Comparison of ENCODE assay signal across 9 cellular contexts in genomic region chr4:147822128-147822527, GRCh38.
A peak's percentile ranks its signal among the peaks of the same experiment; 100 is the strongest.
DNase-seq lines count a peak whose midpoint lies in the region; ATAC-seq and TF ChIP-seq lines count a peak whose summit lies in the region.
"Had no signal": no experiment of that assay in that cellular context is flagged by ENCODE, and none has a peak within 500 bp of the region (broad histone marks: within the 10 kb centered on the region; RNA-seq: fewer than 3 reads in every experiment).

No MANE protein-coding gene starts in this region.

- BruUV-seq in A673 (replicated peaks; lab: Mats Ljungman, UMichigan), result no TSS peak

- ATAC-seq in HG03565 (IDR thresholded peaks at IDR 0.05; ENCODE audit: unreplicated experiment) (no peak), GM21576 (IDR thresholded peaks at IDR 0.05; ENCODE audit: unreplicated experiment) (no peak), HG03097 (IDR thresholded peaks at IDR 0.05; ENCODE audit: low FRiP score, unreplicated experiment) (no peak)

- CTCF ChIA-PET in A673 (lab: Charles Lee), result no interaction called here

- H3K27ac ChIP-seq in epithelial cell of prostate, result peak overlapping the region; percentile 77
- peak overlapping the region; percentile 39 for H3K27ac ChIP-seq in muscle layer of duodenum (ENCODE audit: low read length)
- H3K27ac ChIP-seq in A673 (ENCODE audit: low read depth, low read length, poor library complexity, severe bottlenecking), result no peak overlapping the region

- no peak overlapping the region for H3K4me3 ChIP-seq in LNCaP clone FGC (ENCODE audit: low read depth, low read length)
- H3K4me3 ChIP-seq in muscle layer of duodenum (ENCODE audit: low read depth in 1 of 2, low read length in 2 of 2), result no peak overlapping the region
- no peak overlapping the region for H3K4me3 ChIP-seq in A673 (ENCODE audit: low read depth, low read length, poor library complexity, severe bottlenecking)

- peaks cover 0 to 22% of the 10 kb centered on the region in 2 donors for H3K4me1 ChIP-seq in muscle layer of duodenum (ENCODE audit: control insufficient read depth in 1 of 2, insufficient read depth in 2 of 2, low read length in 2 of 2)
- peaks cover 9% of the 10 kb centered on the region for H3K4me1 ChIP-seq in A673 (ENCODE audit: insufficient read depth, low read length, poor library complexity, severe bottlenecking)

- peak; percentile 77 for DNase-seq in CD1c-positive myeloid dendritic cell (ENCODE audit: extremely low spot score)
- peak; percentile 81 for DNase-seq in LNCaP clone FGC (ENCODE audit: low read depth)
- DNase-seq in epithelial cell of prostate (ENCODE audit: low read depth, low spot score), result peak; percentile 82
- DNase-seq in A673 (ENCODE audit: low spot score), result no peak
- DNase-seq: stimulated activated CD4-positive, alpha-beta T cell treated with anti-CD3 and anti-CD28 coated beads, Interleukin-12 subunit alpha, Interleukin-12 subunit beta, amount 100 ng/mL, for 4 hours had no signal

- H3K36me3 ChIP-seq in muscle layer of duodenum (ENCODE audit: control insufficient read depth in 1 of 2, insufficient read depth in 2 of 2, low read length in 2 of 2), result no peaks in the 10 kb centered on the region
- no peaks in the 10 kb centered on the region for H3K36me3 ChIP-seq in A673 (ENCODE audit: insufficient read depth, low read length, poor library complexity, severe bottlenecking)

- H3K27me3 ChIP-seq in muscle layer of duodenum (ENCODE audit: low read depth, low read length) (no peaks in the 10 kb centered on the region), A673 (replicated peaks; ENCODE audit: insufficient read depth, low read depth, low read length, poor library complexity) (no peaks in the 10 kb centered on the region)

- TF ChIP-seq CTCF in LNCaP clone FGC (IDR thresholded peaks at IDR 0.05; ENCODE audit: control insufficient read depth, extremely low read depth, insufficient read depth) (no peak), A673 (conservative IDR thresholded peaks at IDR 0.05; ENCODE audit: low read depth, low read length) (no peak)

- no peaks in the 10 kb centered on the region for H3K9me3 ChIP-seq in muscle layer of duodenum (ENCODE audit: control insufficient read depth in 1 of 2, low read length in 2 of 2)
- H3K9me3 ChIP-seq in A673 (ENCODE audit: low read depth, low read length, poor library complexity, severe bottlenecking), result no peaks in the 10 kb centered on the region

- intact Hi-C loops in A673 (cut with micrococcal nuclease; ENCODE audit: unreplicated experiment), result no loop called here

- POLR2A ChIA-PET in A673 (lab: Charles Lee; ENCODE audit: low non-redundant PET), result no interaction called here
